In genomic region chr1:8165595-8166360, GRCh38 we compare ENCODE assay signal across 11 cellular contexts.
DNase-seq lines count a peak whose midpoint lies in the region; ATAC-seq and TF ChIP-seq lines count a peak whose summit lies in the region.
"Had no signal": no experiment of that assay in that cellular context is flagged by ENCODE, and none has a peak within 500 bp of the region (broad histone marks: within the 10 kb centered on the region; RNA-seq: fewer than 3 reads in every experiment).

No MANE protein-coding gene starts in this region.

- H3F3A ChIP-seq in MM.1S (ENCODE audit: insufficient read depth, low read length) = no peaks in the 10 kb centered on the region

- peaks cover 42% of the 10 kb centered on the region for H3K4me1 ChIP-seq in mucosa of stomach (ENCODE audit: control insufficient read depth, insufficient read depth, low read length)
- 0 out of 2 replicates have a peak, but pooled peaks cover 4% of the 10 kb centered on the region for H3K4me1 ChIP-seq in MM.1S (ENCODE audit: low read length)

- H3K36me3 ChIP-seq in brain microvascular endothelial cell (replicated peaks) (no peaks in the 10 kb centered on the region), mucosa of stomach (ENCODE audit: control insufficient read depth, insufficient read depth, low read length) (no peaks in the 10 kb centered on the region), MM.1S (replicated peaks; ENCODE audit: insufficient read depth, low read length) (no peaks in the 10 kb centered on the region)

- no peaks in the 10 kb centered on the region for H3K27me3 ChIP-seq in brain microvascular endothelial cell (replicated peaks)
- H3K27me3 ChIP-seq in mucosa of stomach (ENCODE audit: control insufficient read depth, insufficient read depth, low read length) = no peaks in the 10 kb centered on the region
- H3K27me3 ChIP-seq in MM.1S (replicated peaks; ENCODE audit: insufficient read depth, low read length) = peaks cover 14% of the 10 kb centered on the region

- ATAC-seq in HG02981 (IDR thresholded peaks at IDR 0.05; ENCODE audit: unreplicated experiment) = no peak

- H3K79me2 ChIP-seq in MM.1S (ENCODE audit: low read length) = no peaks in the 10 kb centered on the region

- peak overlapping the region; percentile 31 for H3K9ac ChIP-seq in mucosa of stomach (ENCODE audit: low read length)
- no peak overlapping the region for H3K9ac ChIP-seq in MM.1S (ENCODE audit: low read length)

- peak; percentile 81 for DNase-seq in DMS79 treated with DMSO at 0.1 percent for 48 hours (lab: John Stamatoyannopoulos, UW)
- peak; percentile 30 for DNase-seq in KBM-7
- no peak for DNase-seq in brain microvascular endothelial cell
- no peak for DNase-seq in MM.1S
- DNase-seq in SKM-1 treated with dmso at 0.1 percent for 144 hours (lab: John Stamatoyannopoulos, UW; ENCODE audit: unreplicated experiment) = no peak
- no peak for DNase-seq in retina
- DNase-seq: activated effector memory CD4-positive, alpha-beta T cell treated with anti-CD3 and anti-CD28 coated beads, Interleukin-2, amount 50 U/mL, for 16 hours; effector CD8-positive, alpha-beta T cell; psoas muscle had no signal

- TF ChIP-seq CTCF in brain microvascular endothelial cell (IDR thresholded peaks at IDR 0.05; ENCODE audit: low read depth, low read length, missing control alignments) = peak; percentile 42
- no peak for TF ChIP-seq CTCF in MM.1S (IDR thresholded peaks at IDR 0.05; ENCODE audit: low read length)

- H3K27ac ChIP-seq in brain microvascular endothelial cell (no peak overlapping the region), MM.1S (ENCODE audit: low read length) (no peak overlapping the region)
- H3K27ac ChIP-seq: psoas muscle had no signal

- H3K4me2 ChIP-seq in MM.1S (ENCODE audit: low read depth, low read length) = no peak overlapping the region

- H3K9me2 ChIP-seq in MM.1S (replicated peaks; ENCODE audit: insufficient read depth, low read length) = no peaks in the 10 kb centered on the region

- in situ Hi-C loops in KBM-7 (cut with MboI; ENCODE audit: low pct_unique_long_range_greater_than_20kb, low sequenced_read_pairs) = no loop called here
- in situ Hi-C loops in brain microvascular endothelial cell (cut with HindIII; ENCODE audit: low pct_ligation_motif_present, low sequenced_read_pairs) = no loop called here

- H3K9me3 ChIP-seq in mucosa of stomach (ENCODE audit: control insufficient read depth, low read length) = no peaks in the 10 kb centered on the region
- H3K9me3 ChIP-seq in MM.1S (replicated peaks; ENCODE audit: insufficient read depth, low read length) = no peaks in the 10 kb centered on the region
- H3K9me3 ChIP-seq: psoas muscle had no signal

- H3K4me3 ChIP-seq in brain microvascular endothelial cell (ENCODE audit: low read depth, low read length) (no peak overlapping the region), mucosa of stomach (ENCODE audit: low read length) (no peak overlapping the region), MM.1S (ENCODE audit: low read length) (no peak overlapping the region)
- H3K4me3 ChIP-seq: psoas muscle had no signal

- no peaks in the 10 kb centered on the region for H4K20me1 ChIP-seq in MM.1S (ENCODE audit: insufficient read depth, low read length)

- no peak overlapping the region for H2AFZ ChIP-seq in MM.1S (ENCODE audit: low read length)

Comparison
In these comparisons a context has a peak if more than half of its experiments do, and no peak if none do; other contexts are left out.
1. DNase-seq: peak in DMS79 treated with DMSO at 0.1 percent for 48 hours (single experiment) and KBM-7 (single experiment); none in brain microvascular endothelial cell (single experiment), MM.1S (single experiment), SKM-1 treated with dmso at 0.1 percent for 144 hours (single experiment) and retina (single experiment).